ENCODE assay signal across 24 cellular contexts in genomic region chr14:52882824-52883223, GRCh38.
"Had no signal": no experiment of that assay in that cellular context is flagged by ENCODE, and none has a peak within 500 bp of the region (broad histone marks: within the 10 kb centered on the region; RNA-seq: fewer than 3 reads in every experiment).

No MANE protein-coding gene starts in this region.

- H3K9me3 ChIP-seq: esophagus squamous epithelium, gastroesophageal sphincter, tibial artery, upper lobe of right lung, vagina had no signal

- H3K27ac Mint-ChIP-seq: immature natural killer cell; natural killer cell treated with Interleukin-12 subunit alpha and Interleukin-12 subunit beta and Interleukin-15 and Interleukin-18, amount 100 ng/mL, for 72 hours had no signal

- H3K9me3 Mint-ChIP-seq: immature natural killer cell; natural killer cell treated with Interleukin-12 subunit alpha and Interleukin-12 subunit beta and Interleukin-15 and Interleukin-18, amount 100 ng/mL, for 72 hours had no signal

- H3K27me3 Mint-ChIP-seq: natural killer cell treated with Interleukin-12 subunit alpha and Interleukin-12 subunit beta and Interleukin-15 and Interleukin-18, amount 100 ng/mL, for 72 hours had no signal

- H3K4me3 Mint-ChIP-seq: immature natural killer cell; natural killer cell treated with Interleukin-12 subunit alpha and Interleukin-12 subunit beta and Interleukin-15 and Interleukin-18, amount 100 ng/mL, for 72 hours had no signal

- ATAC-seq: gastroesophageal sphincter; left cardiac atrium; natural killer cell treated with Interleukin-12 subunit alpha and Interleukin-12 subunit beta and Interleukin-15 and Interleukin-18, amount 100 ng/mL, for 72 hours; sciatic nerve had no signal

- H3K4me3 ChIP-seq: dorsolateral prefrontal cortex, esophagus squamous epithelium, gastroesophageal sphincter, lung, tibial artery, upper lobe of right lung, vagina had no signal

- H3K27ac ChIP-seq: epithelial cell of prostate, esophagus squamous epithelium, upper lobe of right lung, vagina had no signal

- H3K4me1 Mint-ChIP-seq: immature natural killer cell had no signal

- H3K27me3 ChIP-seq: dorsolateral prefrontal cortex, esophagus squamous epithelium, gastroesophageal sphincter, tibial artery, upper lobe of right lung, vagina had no signal

- H3K36me3 Mint-ChIP-seq: immature natural killer cell; natural killer cell treated with Interleukin-12 subunit alpha and Interleukin-12 subunit beta and Interleukin-15 and Interleukin-18, amount 100 ng/mL, for 72 hours had no signal

- DNase-seq: cortex of kidney; dorsolateral prefrontal cortex; effector CD8-positive, alpha-beta T cell; esophagus squamous epithelium; foreskin fibroblast; glutamatergic neuron; immature natural killer cell; kidney; left cardiac atrium; left ventricle myocardium superior; mesenchymal stem cell; midbrain; posterior cingulate gyrus; stimulated activated CD4-positive, alpha-beta T cell treated with anti-CD3 and anti-CD28 coated beads, Interleukin-2, amount 100 ng/mL, for 24 hours; stimulated activated CD4-positive, alpha-beta T cell treated with anti-CD3 and anti-CD28 coated beads, Interleukin-4, amount 100 ng/mL, for 4 hours; stimulated activated naive CD4-positive, alpha-beta T cell; tibial artery; upper lobe of right lung had no signal
